ENCODE assay signal across 8 cellular contexts in the genomic region with DNA sequence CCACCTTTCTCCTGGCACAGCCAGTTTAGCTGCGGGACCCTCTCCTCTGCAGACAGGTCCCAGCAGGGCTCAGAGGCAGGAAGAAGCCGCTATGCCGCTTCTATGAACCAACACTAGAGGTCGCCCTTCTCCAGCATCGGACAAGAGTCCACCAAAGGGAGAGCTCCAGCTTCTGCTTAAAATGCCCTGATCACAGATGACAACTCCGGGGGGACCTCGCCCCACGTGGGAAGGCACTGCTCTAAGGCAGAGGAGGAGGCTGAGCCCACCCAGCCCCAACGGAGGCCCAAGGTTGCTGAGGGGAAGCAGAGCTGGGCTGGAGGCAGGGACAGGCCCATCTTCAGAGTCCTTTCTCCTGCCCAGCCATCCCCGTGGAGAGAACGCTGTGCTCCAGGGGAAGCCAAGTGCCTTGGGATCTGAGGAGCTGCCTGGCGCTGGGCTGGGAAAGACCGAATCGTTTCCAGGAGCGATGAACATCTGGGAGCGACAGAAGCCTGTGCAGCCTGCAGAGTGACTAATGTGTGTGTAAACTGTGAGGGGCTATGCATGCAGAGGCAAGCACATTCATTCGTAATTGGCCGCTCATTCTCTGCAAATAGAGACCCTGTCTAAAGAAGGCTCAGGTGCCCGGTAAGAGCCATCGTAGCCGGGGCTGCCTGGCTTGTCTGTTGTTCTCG. TPM values are rescaled to one million over a fixed set of nuclear protein-coding genes. Genes with fewer than 3 reads are reported as not detected.
DNase-seq lines count a peak whose midpoint lies in the region; ATAC-seq and TF ChIP-seq lines count a peak whose summit lies in the region.

No MANE protein-coding gene starts in this region.

- WGBS in IMR-90 (ENCODE audit: extremely low coverage in 2 of 2, insufficient read length in 1 of 2), 2 experiments, result 13% methylated on average over 9 of the region's 22 CpGs; no CpG with 5 or more reads in 1 of the 2 experiments

- no peak overlapping the region for H4K5ac ChIP-seq in IMR-90 (ENCODE audit: low read depth, low read length)

- no peaks in the 10 kb centered on the region for H3K27me3 ChIP-seq in AG04450 (ENCODE audit: control insufficient read depth, insufficient read depth, low read length)
- 0 out of 2 replicates have a peak, but pooled peaks cover 2% of the 10 kb centered on the region for H3K27me3 ChIP-seq in IMR-90 (ENCODE audit: control insufficient read depth, insufficient read depth, low read length)

- no peaks in the 10 kb centered on the region for H3K79me1 ChIP-seq in IMR-90 (ENCODE audit: low read depth in 1 of 2, low read length in 2 of 2)

- H3K9me3 Mint-ChIP-seq in neural crest cell, result no peaks in the 10 kb centered on the region

- no peak overlapping the region for H3K23ac ChIP-seq in IMR-90 (ENCODE audit: low read depth, low read length)

- no peak overlapping the region for H3K4ac ChIP-seq in IMR-90 (ENCODE audit: low read depth, low read length)

- peak overlapping the region; percentile 14 for H3K4me3 Mint-ChIP-seq in neural crest cell

- TF ChIP-seq POLR2A in IMR-90 (IDR thresholded peaks at IDR 0.05; ENCODE audit: low read depth, low read length), result no peak

- H3K27ac ChIP-seq in AG04450 (ENCODE audit: low read depth, low read length), result peak overlapping the region; percentile 39
- no peak overlapping the region for H3K27ac ChIP-seq in IMR-90 (ENCODE audit: insufficient read depth, low read length)

- CTCF ChIA-PET in AG04450 (lab: Charles Lee), result interaction anchor here (0.5 to 4.0 kb wide), 34 partner anchors 11 to 1025 kb away, joined by 3 to 105 read pairs (median 4); a partner anchor contains a TSS
- CTCF ChIA-PET in IMR-90 (lab: Yijun Ruan, JAX), result interaction anchor here (0.5 to 1.1 kb wide), 6 partner anchors 9 to 197 kb away, joined by 3 to 8 read pairs (median 5); no protein-coding TSS in a partner anchor

- H3K4me2 ChIP-seq in IMR-90 (ENCODE audit: low read depth, low read length), result peak overlapping the region; percentile 89

- no peak overlapping the region for H2BK5ac ChIP-seq in IMR-90 (ENCODE audit: low read depth, low read length, poor library complexity, severe bottlenecking)

- no peaks in the 10 kb centered on the region for H3K36me3 ChIP-seq in IMR-90 (ENCODE audit: control insufficient read depth, insufficient read depth, low read length)

- ATAC-seq in GM19372 (IDR thresholded peaks at IDR 0.05; ENCODE audit: low read depth, unreplicated experiment) (peak; percentile 83), IMR-90 (ENCODE audit: low read depth) (peak; percentile 97), HG03039 (IDR thresholded peaks at IDR 0.05; ENCODE audit: unreplicated experiment) (no peak)

- peaks cover 15% of the 10 kb centered on the region for H3K36me3 Mint-ChIP-seq in neural crest cell (ENCODE audit: low read depth)

- H3K9me1 ChIP-seq in IMR-90 (ENCODE audit: insufficient read depth, low read length), result no peaks in the 10 kb centered on the region

- no peak overlapping the region for H4K8ac ChIP-seq in IMR-90 (ENCODE audit: low read depth in 2 of 2, low read length in 2 of 2)

- no peak overlapping the region for H2BK120ac ChIP-seq in IMR-90 (ENCODE audit: low read depth, low read length)

- H3K9me3 ChIP-seq in AG04450 (ENCODE audit: control insufficient read depth, insufficient read depth, low read length), result no peaks in the 10 kb centered on the region; the same call in 1 of the 2 replicates
- no peaks in the 10 kb centered on the region for H3K9me3 ChIP-seq in IMR-90 (ENCODE audit: control insufficient read depth, insufficient read depth, low read length)

- no peaks in the 10 kb centered on the region for H3K27me3 Mint-ChIP-seq in neural crest cell (ENCODE audit: low read depth)

- no peak overlapping the region for H2BK20ac ChIP-seq in IMR-90 (ENCODE audit: low read depth, low read length)

- DNase-seq in AG04450 (ENCODE audit: low read depth, low spot score) (peak; percentile 44), IMR-90 (peak; percentile 77), fibroblast of gingiva (ENCODE audit: low read depth) (peak; percentile 78), neural crest cell (ENCODE audit: low read depth, low spot score) (peak; percentile 79), superior temporal gyrus (ENCODE audit: extremely low spot score) (peak; percentile 87)
- peak; percentile 83 for DNase-seq in activated CD8-positive, alpha-beta memory T cell treated with anti-CD3 and anti-CD28 coated beads, Interleukin-2, amount 50 U/mL, for 48 hours

- H4K20me1 ChIP-seq in IMR-90 (ENCODE audit: insufficient read depth, low read length), result peaks cover 8% of the 10 kb centered on the region; the same call in 1 of the 2 replicates

- no peak overlapping the region for H3K18ac ChIP-seq in IMR-90 (ENCODE audit: low read depth, low read length)

- no peak overlapping the region for H4K91ac ChIP-seq in IMR-90 (ENCODE audit: insufficient read depth, low read depth, low read length)

- POLR2A ChIA-PET in AG04450 (lab: Yijun Ruan, JAX) (no interaction called here), IMR-90 (lab: Charles Lee; ENCODE audit: unreplicated experiment) (no interaction called here)

- intact Hi-C loops in IMR-90 (cut with micrococcal nuclease), result no loop called here

- H3K4me1 ChIP-seq in IMR-90 (ENCODE audit: control insufficient read depth, insufficient read depth, low read length), result peaks cover 3% of the 10 kb centered on the region; the same call in 1 of the 2 replicates

- H3K27ac Mint-ChIP-seq in neural crest cell (ENCODE audit: unreplicated experiment), result no peak overlapping the region

- dilution Hi-C loops in IMR-90 (cut with HindIII; ENCODE audit: low sequenced_read_pairs, unreplicated experiment), result no loop called here

- H2AK9ac ChIP-seq in IMR-90 (replicated peaks; ENCODE audit: low read depth, low read length, poor library complexity), result no peak overlapping the region

- H3K14ac ChIP-seq in IMR-90 (replicated peaks; ENCODE audit: low read depth, low read length), result no peak overlapping the region

- H3K4me3 ChIP-seq in AG04450 (ENCODE audit: low read depth, low read length), result peak overlapping the region; percentile 53
- H3K4me3 ChIP-seq in IMR-90 (ENCODE audit: insufficient read depth, low read depth, low read length), result no peak overlapping the region

- H2AFZ ChIP-seq in IMR-90 (replicated peaks; ENCODE audit: low read length, poor library complexity), result peak overlapping the region; percentile 85

- no peak overlapping the region for H2BK15ac ChIP-seq in IMR-90 (ENCODE audit: low read depth, low read length)

- in situ Hi-C loops in IMR-90 (cut with MboI; ENCODE audit: low sequenced_read_pairs), result no loop called here

- no peak overlapping the region for H2AK5ac ChIP-seq in IMR-90 (ENCODE audit: low read depth, low read length)

- H3K9ac ChIP-seq in IMR-90 (ENCODE audit: low read depth, low read length), result no peak overlapping the region

- peak; percentile 87 for TF ChIP-seq RAD21 in IMR-90 (IDR thresholded peaks at IDR 0.05; ENCODE audit: low read length)

- no peak overlapping the region for H3K56ac ChIP-seq in IMR-90 (ENCODE audit: extremely low read depth, insufficient read depth, low read length)

- BruUV-seq in IMR-90 (replicated peaks; lab: Mats Ljungman, UMichigan), result no TSS peak

- TF ChIP-seq CTCF in AG04450 (IDR thresholded peaks at IDR 0.05; ENCODE audit: low read depth, low read length) (peak; percentile 90), IMR-90 (conservative IDR thresholded peaks at IDR 0.05; ENCODE audit: low read depth, low read length) (peak; percentile 85), neural crest cell (conservative IDR thresholded peaks at IDR 0.05) (peak; percentile 87)

- peaks cover 8% of the 10 kb centered on the region for H3K4me1 Mint-ChIP-seq in neural crest cell

TF ChIP-seq in IMR-90, 13 proteins besides CTCF, POLR2A, EP300 and RAD21:
- TF ChIP-seq, protein P1, sequence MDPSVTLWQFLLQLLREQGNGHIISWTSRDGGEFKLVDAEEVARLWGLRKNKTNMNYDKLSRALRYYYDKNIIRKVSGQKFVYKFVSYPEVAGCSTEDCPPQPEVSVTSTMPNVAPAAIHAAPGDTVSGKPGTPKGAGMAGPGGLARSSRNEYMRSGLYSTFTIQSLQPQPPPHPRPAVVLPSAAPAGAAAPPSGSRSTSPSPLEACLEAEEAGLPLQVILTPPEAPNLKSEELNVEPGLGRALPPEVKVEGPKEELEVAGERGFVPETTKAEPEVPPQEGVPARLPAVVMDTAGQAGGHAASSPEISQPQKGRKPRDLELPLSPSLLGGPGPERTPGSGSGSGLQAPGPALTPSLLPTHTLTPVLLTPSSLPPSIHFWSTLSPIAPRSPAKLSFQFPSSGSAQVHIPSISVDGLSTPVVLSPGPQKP (IDR thresholded peaks at IDR 0.05; ENCODE audit: borderline replicate concordance, low read depth, low read length), result no peak
- TF ChIP-seq RFX5 (IDR thresholded peaks at IDR 0.05; ENCODE audit: low read depth, low read length), result peak; percentile 39; the same call in 1 of the 2 replicates
- peak; percentile 56 for TF ChIP-seq SMC3 (IDR thresholded peaks at IDR 0.05; ENCODE audit: low read depth, low read length)
TF ChIP-seq in IMR-90: peak in this region for 2.

RNA-seq across cellular contexts. Expression of a gene that starts 43.5 kb away (rescaled TPM):
- polyA plus RNA-seq in AG04450 (2011; rRNA removed), result 6.1 and 6.6 TPM in 2 replicates
- polyA minus RNA-seq in AG04450 (2011; rRNA and poly(A)+ RNA removed), result 3.2 and 7.3 TPM in 2 replicates
- 2.7 and 3.1 TPM in 2 replicates for total RNA-seq in IMR-90 (2012; rRNA removed)
- 4.0 and 4.4 TPM in 2 replicates for polyA plus RNA-seq in IMR-90 (2012; rRNA removed)
- 0.74 and 2.6 TPM in 2 replicates for polyA plus RNA-seq in IMR-90 (2012; cell fraction: cytosol; rRNA removed)
- 9.9 and 10.1 TPM in 2 replicates for polyA plus RNA-seq in IMR-90 (2012; cell fraction: nucleus; rRNA removed; ENCODE audit: low replicate concordance)
- total RNA-seq in neural crest cell, result 28.7 and 32.2 TPM in 2 replicates
